ENCODE assay signal across 24 cellular contexts in genomic region chr2:30956995-30957394, GRCh38.
DNase-seq lines count a peak whose midpoint lies in the region; ATAC-seq, FAIRE-seq and TF ChIP-seq lines count a peak whose summit lies in the region.
"Had no signal": no experiment of that assay in that cellular context is flagged by ENCODE, and none has a peak within 500 bp of the region (broad histone marks: within the 10 kb centered on the region; RNA-seq: fewer than 3 reads in every experiment).

No MANE protein-coding gene starts in this region.

- no peak overlapping the region for H3K4me2 ChIP-seq in neural progenitor cell
- H3K4me2 ChIP-seq: BLaER1 had no signal

- FAIRE-seq in kidney (lab: Jason Lieb, UNC): no peak

- peaks cover 21% of the 10 kb centered on the region for H3K4me1 Mint-ChIP-seq in neural progenitor cell

- H3K4me3 ChIP-seq in right cardiac atrium (ENCODE audit: low read length) (no peak overlapping the region), left ventricle myocardium inferior (no peak overlapping the region), kidney (ENCODE audit: low read length in 2 of 2) (no peak overlapping the region), neural progenitor cell (no peak overlapping the region)
- H3K4me3 ChIP-seq: BLaER1, GM23248, HAP-1 had no signal

- H3F3A ChIP-seq in neural progenitor cell (ENCODE audit: low read depth): no peaks in the 10 kb centered on the region

- no peak for DNase-seq in right cardiac atrium
- no peak for DNase-seq in left ventricle myocardium inferior
- DNase-seq in kidney: no peak
- DNase-seq in sciatic nerve (ENCODE audit: low spot score): no peak
- no peak for DNase-seq in stimulated activated CD8-positive, alpha-beta memory T cell treated with anti-CD3 and anti-CD28 coated beads, Interleukin-4, amount 100 ng/mL, for 48 hours
- no peak for DNase-seq in neural progenitor cell (ENCODE audit: low spot score)
- no peak for DNase-seq in mucosa of gallbladder (ENCODE audit: low spot score)
- DNase-seq: ACHN; CD4-positive, alpha-beta T cell; COR-L47; DMS79; GM23248; NCI-H1092 treated with DMSO at 0.1 percent for 48 hours; NCI-H1436 treated with DMSO at 0.1 percent for 48 hours; NCI-H2029; NCI-H226; NCI-H510A treated with DMSO at 0.1 percent for 48 hours; NCI-H748 treated with DMSO at 0.1 percent for 48 hours; SHP77 treated with DMSO at 0.1 percent for 48 hours had no signal

- H3K4me1 ChIP-seq in right cardiac atrium (ENCODE audit: control insufficient read depth, insufficient read depth, low read length) (no peaks in the 10 kb centered on the region), left ventricle myocardium inferior (no peaks in the 10 kb centered on the region), kidney (ENCODE audit: control insufficient read depth in 1 of 2, insufficient read depth in 1 of 2, low read depth in 1 of 2, low read length in 2 of 2) (peaks cover 8 to 23% of the 10 kb centered on the region in 2 donors), neural progenitor cell (peaks cover 9% of the 10 kb centered on the region)
- H3K4me1 ChIP-seq: HAP-1 had no signal

- H3K79me2 ChIP-seq in neural progenitor cell (ENCODE audit: low read depth): no peaks in the 10 kb centered on the region

- H3K36me3 Mint-ChIP-seq in neural progenitor cell: no peaks in the 10 kb centered on the region

- no peaks in the 10 kb centered on the region for H4K20me1 ChIP-seq in neural progenitor cell (ENCODE audit: low read depth)
- H4K20me1 ChIP-seq: BLaER1 had no signal

- H3K27ac Mint-ChIP-seq in neural progenitor cell: no peak overlapping the region
- H3K27ac Mint-ChIP-seq: CD4-positive, alpha-beta T cell had no signal

- no peak overlapping the region for H2AFZ ChIP-seq in neural progenitor cell (replicated peaks)
- H2AFZ ChIP-seq: GM23248 had no signal

- H3K9me3 ChIP-seq in right cardiac atrium (ENCODE audit: control insufficient read depth, low read length) (no peaks in the 10 kb centered on the region), left ventricle myocardium inferior (replicated peaks) (no peaks in the 10 kb centered on the region), kidney (ENCODE audit: control insufficient read depth in 1 of 2, low read length in 2 of 2) (no peaks in the 10 kb centered on the region), neural progenitor cell (ENCODE audit: low read depth) (no peaks in the 10 kb centered on the region)
- H3K9me3 ChIP-seq: BLaER1, HAP-1 had no signal

- H3K4me3 Mint-ChIP-seq in neural progenitor cell: no peak overlapping the region
- H3K4me3 Mint-ChIP-seq: CD4-positive, alpha-beta T cell had no signal

- ATAC-seq in right cardiac atrium: peak; percentile 53 to 65
- peak; percentile 75 for ATAC-seq in sciatic nerve
- ATAC-seq in GM21360 (IDR thresholded peaks at IDR 0.05; ENCODE audit: unreplicated experiment): no peak

- TF ChIP-seq CTCF in left ventricle myocardium inferior (IDR thresholded peaks at IDR 0.05; ENCODE audit: borderline replicate concordance): no peak
- TF ChIP-seq CTCF in kidney (IDR thresholded peaks at IDR 0.05; ENCODE audit: borderline replicate concordance, extremely low read depth, insufficient read depth): no peak
- TF ChIP-seq CTCF in neural progenitor cell (IDR thresholded peaks at IDR 0.05): no peak

- H3K27me3 Mint-ChIP-seq in neural progenitor cell (ENCODE audit: insufficient read depth, low read depth): peaks cover 7% of the 10 kb centered on the region
- H3K27me3 Mint-ChIP-seq: CD4-positive, alpha-beta T cell had no signal

- H3K9me3 Mint-ChIP-seq in neural progenitor cell: no peaks in the 10 kb centered on the region
- H3K9me3 Mint-ChIP-seq: CD4-positive, alpha-beta T cell had no signal

- H3K27me3 ChIP-seq in right cardiac atrium (ENCODE audit: control insufficient read depth, insufficient read depth): no peaks in the 10 kb centered on the region
- H3K27me3 ChIP-seq in left ventricle myocardium inferior (ENCODE audit: low read depth): peaks cover 7% of the 10 kb centered on the region
- no peaks in the 10 kb centered on the region for H3K27me3 ChIP-seq in neural progenitor cell
- H3K27me3 ChIP-seq: BLaER1 had no signal

- H3K27ac ChIP-seq in right cardiac atrium (ENCODE audit: low read length) (no peak overlapping the region), left ventricle myocardium inferior (replicated peaks) (no peak overlapping the region), kidney (ENCODE audit: low read depth in 2 of 2, low read length in 2 of 2) (peak overlapping the region; percentile 45 to 53), neural progenitor cell (no peak overlapping the region)
- H3K27ac ChIP-seq: 22Rv1, BLaER1, GM23248, RWPE1 had no signal

- intact Hi-C loops in right cardiac atrium (cut with DNase I): no loop called here
- intact Hi-C loops in left ventricle myocardium inferior (cut with micrococcal nuclease): no loop called here
- intact Hi-C loops in kidney (cut with DNase I): no loop called here
- intact Hi-C loops in sciatic nerve (cut with DNase I): no loop called here

- no peaks in the 10 kb centered on the region for H3K36me3 ChIP-seq in left ventricle myocardium inferior
- peaks cover 0 to 6% of the 10 kb centered on the region in 2 donors for H3K36me3 ChIP-seq in kidney (ENCODE audit: control insufficient read depth in 1 of 2, insufficient read depth in 2 of 2, low read length in 2 of 2)
- no peaks in the 10 kb centered on the region for H3K36me3 ChIP-seq in neural progenitor cell
- H3K36me3 ChIP-seq: HAP-1 had no signal

- H3K9ac ChIP-seq in kidney (ENCODE audit: low read length in 2 of 2): no peak overlapping the region
- no peak overlapping the region for H3K9ac ChIP-seq in neural progenitor cell
- H3K9ac ChIP-seq: BLaER1, GM23248 had no signal

Comparison
In these comparisons a context has a peak if more than half of its experiments do, and no peak if none do; other contexts are left out.
1. H3K27ac ChIP-seq: peak in kidney (2 of 2); none in right cardiac atrium (single experiment), left ventricle myocardium inferior (single experiment) and neural progenitor cell (single experiment).